In the genomic region with DNA sequence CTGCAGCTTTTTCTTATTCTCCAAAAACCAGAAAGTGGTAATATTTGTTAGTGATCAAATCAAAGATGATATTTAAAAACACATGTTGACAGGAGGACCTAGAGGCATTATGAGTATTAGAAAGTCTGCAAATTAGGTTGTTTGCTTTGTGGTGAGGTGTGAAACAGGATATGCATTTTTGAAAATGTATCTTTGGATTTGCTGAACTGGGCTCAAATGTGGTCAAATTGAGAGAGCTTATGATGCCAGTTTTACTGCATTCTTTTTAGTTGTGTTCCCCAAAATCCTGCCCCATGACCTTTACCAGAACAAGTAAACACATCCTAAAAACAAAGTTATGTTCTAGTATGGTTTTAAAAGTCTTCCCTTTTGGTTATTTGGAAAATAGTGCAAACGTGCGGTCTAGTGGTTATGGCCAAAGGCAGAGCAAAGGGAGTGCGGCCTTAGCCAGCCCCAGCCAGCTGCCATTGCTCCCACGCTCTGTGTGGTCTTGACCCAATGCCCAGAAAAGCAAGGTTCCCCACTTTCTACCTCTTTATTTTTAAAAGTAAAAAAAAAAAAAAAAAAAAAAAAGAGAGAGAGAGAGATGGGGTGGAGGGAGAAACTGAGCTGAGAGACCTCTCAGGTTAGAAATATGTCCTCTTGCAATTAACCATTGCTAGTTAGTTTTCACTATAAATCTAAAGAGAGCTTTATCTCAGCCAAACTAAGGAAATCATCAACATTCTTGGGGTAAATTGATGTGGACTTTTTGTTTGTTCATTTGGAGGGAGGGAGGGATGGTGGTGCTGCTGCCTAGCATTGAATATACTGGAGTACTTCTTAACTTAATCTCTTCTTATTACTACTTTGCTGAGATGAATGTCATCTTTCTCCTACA, we compare ENCODE assay signal across 21 cellular contexts.
"Had no signal": no experiment of that assay in that cellular context is flagged by ENCODE, and none has a peak within 500 bp of the region (broad histone marks: within the 10 kb centered on the region; RNA-seq: fewer than 3 reads in every experiment).

No MANE protein-coding gene starts in this region.

- H3K36me3 ChIP-seq: gastrocnemius medialis, lower lobe of right lung, suprapubic skin, vagina had no signal

- ATAC-seq: activated CD8-positive, alpha-beta T cell treated with anti-CD3 and anti-CD28 coated beads, Interleukin-2, amount 10 ng/mL, durations not matched to agents 7 days and 5 days; activated naive CD8-positive, alpha-beta T cell treated with anti-CD3 and anti-CD28 coated beads, Interleukin-2, amount 50 U/mL, for 24 hours; activated T-cell treated with anti-CD3 and anti-CD28 coated beads, Interleukin-2, amount 50 U/mL, for 4 hours; gastrocnemius medialis; lower lobe of right lung; stimulated activated naive CD8-positive, alpha-beta T cell treated with anti-CD3 and anti-CD28 coated beads, Interleukin-15, amount 100 ng/mL, for 72 hours had no signal

- H3K4me3 Mint-ChIP-seq: activated CD8-positive, alpha-beta T cell treated with anti-CD3 and anti-CD28 coated beads, Interleukin-2, amount 10 ng/mL, durations not matched to agents 7 days and 5 days; activated naive CD4-positive, alpha-beta T cell treated with anti-CD3 and anti-CD28 coated beads, Interleukin-2, amount 10 ng/mL, durations not matched to agents 7 days and 5 days; activated naive CD8-positive, alpha-beta T cell treated with anti-CD3 and anti-CD28 coated beads, Interleukin-2, amount 50 U/mL, for 24 hours; activated T-cell treated with anti-CD3 and anti-CD28 coated beads, Interleukin-2, amount 50 U/mL, for 4 hours; nephron progenitor cell; stimulated activated naive CD8-positive, alpha-beta T cell treated with anti-CD3 and anti-CD28 coated beads, Interleukin-15, amount 100 ng/mL, for 72 hours had no signal

- H3K4me3 ChIP-seq: gastrocnemius medialis, lower lobe of right lung, skin epidermis, suprapubic skin, vagina had no signal

- H3K27me3 ChIP-seq: gastrocnemius medialis, suprapubic skin, vagina had no signal

- H3K9me3 ChIP-seq: gastrocnemius medialis, lower lobe of right lung, suprapubic skin, vagina had no signal

- H3K27ac ChIP-seq: gastrocnemius medialis, lower lobe of right lung, skin epidermis, suprapubic skin, vagina had no signal

- H3K27ac Mint-ChIP-seq: activated CD8-positive, alpha-beta T cell treated with anti-CD3 and anti-CD28 coated beads, Interleukin-2, amount 10 ng/mL, durations not matched to agents 7 days and 5 days; activated naive CD4-positive, alpha-beta T cell treated with anti-CD3 and anti-CD28 coated beads, Interleukin-2, amount 10 ng/mL, durations not matched to agents 7 days and 5 days; activated naive CD8-positive, alpha-beta T cell treated with anti-CD3 and anti-CD28 coated beads, Interleukin-2, amount 50 U/mL, for 24 hours; nephron progenitor cell had no signal

- H3K4me1 Mint-ChIP-seq: nephron progenitor cell had no signal

- H3K27me3 Mint-ChIP-seq: activated naive CD4-positive, alpha-beta T cell treated with anti-CD3 and anti-CD28 coated beads, Interleukin-2, amount 10 ng/mL, durations not matched to agents 7 days and 5 days; activated naive CD8-positive, alpha-beta T cell treated with anti-CD3 and anti-CD28 coated beads, Interleukin-2, amount 50 U/mL, for 24 hours; stimulated activated naive CD8-positive, alpha-beta T cell treated with anti-CD3 and anti-CD28 coated beads, Interleukin-15, amount 100 ng/mL, for 72 hours had no signal

- H3K9me3 Mint-ChIP-seq: activated naive CD4-positive, alpha-beta T cell treated with anti-CD3 and anti-CD28 coated beads, Interleukin-2, amount 10 ng/mL, durations not matched to agents 7 days and 5 days; activated naive CD8-positive, alpha-beta T cell treated with anti-CD3 and anti-CD28 coated beads, Interleukin-2, amount 50 U/mL, for 24 hours; activated T-cell treated with anti-CD3 and anti-CD28 coated beads, Interleukin-2, amount 50 U/mL, for 4 hours; nephron progenitor cell; stimulated activated naive CD8-positive, alpha-beta T cell treated with anti-CD3 and anti-CD28 coated beads, Interleukin-15, amount 100 ng/mL, for 72 hours had no signal

- DNase-seq: activated CD4-positive, alpha-beta T cell treated with anti-CD3 and anti-CD28 coated beads for 48 hours; activated CD4-positive, CD25-positive, alpha-beta regulatory T cell; activated CD8-positive, alpha-beta T cell treated with anti-CD3 and anti-CD28 coated beads, Interleukin-2, amount 10 ng/mL, durations not matched to agents 7 days and 5 days; activated naive CD4-positive, alpha-beta T cell treated with anti-CD3 and anti-CD28 coated beads, Interleukin-2, amount 10 ng/mL, durations not matched to agents 7 days and 5 days; activated naive CD8-positive, alpha-beta T cell treated with anti-CD3 and anti-CD28 coated beads, Interleukin-2, amount 50 U/mL, for 24 hours; activated T-cell treated with anti-CD3 and anti-CD28 coated beads, Interleukin-2, amount 50 U/mL, for 4 hours; aorta; cerebellar nuclear complex; cortex of kidney; gastrocnemius medialis; left cardiac atrium; lower lobe of right lung; nephron progenitor cell; retina; stimulated activated CD4-positive, alpha-beta T cell treated with anti-CD3 and anti-CD28 coated beads, Interleukin-2, amount 100 ng/mL, for 48 hours; stimulated activated naive CD8-positive, alpha-beta T cell treated with anti-CD3 and anti-CD28 coated beads, Interleukin-15, amount 100 ng/mL, for 72 hours; T-helper 9 cell; trophoblast cell had no signal

- H3K4me1 ChIP-seq: lower lobe of right lung, vagina had no signal
